22 cellular contexts compared by ENCODE assay signal in genomic region chr2:32617790-32618189, GRCh38.
"Had no signal": no experiment of that assay in that cellular context is flagged by ENCODE, and none has a peak within 500 bp of the region (broad histone marks: within the 10 kb centered on the region; RNA-seq: fewer than 3 reads in every experiment).

No MANE protein-coding gene starts in this region.

- H3K4me1 Mint-ChIP-seq: activated B cell treated with CpG ODN at 0.5 μM for 24 hours, neural crest cell had no signal

- ATAC-seq: activated CD8-positive, alpha-beta T cell treated with anti-CD3 and anti-CD28 coated beads for 36 hours; gastroesophageal sphincter; left cardiac atrium; naive thymus-derived CD4-positive, alpha-beta T cell; sciatic nerve had no signal

- H3K9me3 Mint-ChIP-seq: activated B cell treated with CpG ODN at 0.5 μM for 24 hours; activated CD8-positive, alpha-beta T cell treated with anti-CD3 and anti-CD28 coated beads for 36 hours; activated T-helper 1 cell treated with anti-CD3 and anti-CD28 coated beads, Interleukin-12 subunit alpha, Interleukin-12 subunit beta, Interleukin-2, Interleukin-4 antibody, amounts not matched to agents 30 ng/mL and 10 ng/mL and 1 ng/mL, durations not matched to agents 14 hours and 24 hours and 36 hours; naive thymus-derived CD4-positive, alpha-beta T cell; neural crest cell had no signal

- H3K27me3 Mint-ChIP-seq: activated B cell treated with CpG ODN at 0.5 μM for 24 hours; activated CD8-positive, alpha-beta T cell treated with anti-CD3 and anti-CD28 coated beads for 36 hours; naive thymus-derived CD4-positive, alpha-beta T cell had no signal

- H3K4me3 ChIP-seq: gastroesophageal sphincter, lower lobe of right lung, smooth muscle cell had no signal

- H3K9me3 ChIP-seq: gastroesophageal sphincter, lower lobe of right lung had no signal

- DNase-seq: activated B cell treated with CpG ODN at 0.5 μM for 24 hours; activated CD4-positive, alpha-beta T cell treated with anti-CD3 and anti-CD28 coated beads for 4 hours; activated CD8-positive, alpha-beta T cell treated with anti-CD3 and anti-CD28 coated beads for 36 hours; activated gamma-delta T cell; amygdala; cortex of kidney; head of caudate nucleus; islet precursor cell; left cardiac atrium; lower lobe of right lung; naive thymus-derived CD4-positive, alpha-beta T cell; occipital lobe; stimulated activated CD4-positive, alpha-beta T cell treated with anti-CD3 and anti-CD28 coated beads, Interleukin-2, amount 100 ng/mL, for 48 hours; stimulated activated CD8-positive, alpha-beta memory T cell treated with anti-CD3 and anti-CD28 coated beads, Interleukin-4, amount 100 ng/mL, for 48 hours; stimulated activated naive CD4-positive, alpha-beta T cell; T1000 had no signal

- H3K27me3 ChIP-seq: gastroesophageal sphincter had no signal

- H3K4me3 Mint-ChIP-seq: activated B cell treated with CpG ODN at 0.5 μM for 24 hours; activated CD8-positive, alpha-beta T cell treated with anti-CD3 and anti-CD28 coated beads for 36 hours; activated T-helper 1 cell treated with anti-CD3 and anti-CD28 coated beads, Interleukin-12 subunit alpha, Interleukin-12 subunit beta, Interleukin-2, Interleukin-4 antibody, amounts not matched to agents 30 ng/mL and 10 ng/mL and 1 ng/mL, durations not matched to agents 14 hours and 24 hours and 36 hours; naive thymus-derived CD4-positive, alpha-beta T cell; neural crest cell had no signal

- H3K27ac ChIP-seq: epithelial cell of prostate, gastroesophageal sphincter, lower lobe of right lung had no signal

- H3K27ac Mint-ChIP-seq: activated B cell treated with CpG ODN at 0.5 μM for 24 hours; activated CD8-positive, alpha-beta T cell treated with anti-CD3 and anti-CD28 coated beads for 36 hours; activated T-helper 1 cell treated with anti-CD3 and anti-CD28 coated beads, Interleukin-12 subunit alpha, Interleukin-12 subunit beta, Interleukin-2, Interleukin-4 antibody, amounts not matched to agents 30 ng/mL and 10 ng/mL and 1 ng/mL, durations not matched to agents 14 hours and 24 hours and 36 hours had no signal

- H3K4me2 ChIP-seq: smooth muscle cell had no signal
